In the genomic region with DNA sequence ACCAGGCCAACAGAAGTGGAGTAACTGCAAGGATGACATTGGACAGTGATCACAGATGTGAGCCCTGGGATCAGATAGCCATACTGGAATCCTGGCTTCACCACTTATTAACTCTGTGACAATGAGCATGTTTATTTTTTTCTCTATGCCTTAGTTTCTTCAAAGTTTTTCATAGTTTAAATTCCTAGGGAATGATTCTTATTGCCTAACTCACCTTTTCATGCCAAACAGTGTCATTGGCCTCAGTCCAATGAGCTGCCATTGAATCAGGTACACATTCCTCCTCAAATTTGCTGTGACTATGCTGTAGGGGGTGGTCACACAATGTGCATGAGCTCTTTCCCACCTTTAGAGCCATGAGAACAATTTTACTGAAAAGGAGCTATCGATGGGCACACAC, we compare ENCODE assay signal across 22 cellular contexts.
DNase-seq lines count a peak whose midpoint lies in the region; ATAC-seq, FAIRE-seq and TF ChIP-seq lines count a peak whose summit lies in the region.
"Had no signal": no experiment of that assay in that cellular context is flagged by ENCODE, and none has a peak within 500 bp of the region (broad histone marks: within the 10 kb centered on the region; RNA-seq: fewer than 3 reads in every experiment).

No MANE protein-coding gene starts in this region.

- peak; percentile 12 for DNase-seq in HK-2 (ENCODE audit: unreplicated experiment)
- DNase-seq in RWPE1 (ENCODE audit: low spot score) = peak; percentile 7
- DNase-seq in epithelial cell of proximal tubule (ENCODE audit: low read depth) = peak; percentile 13
- DNase-seq in urothelium cell line (ENCODE audit: low spot score) = peak; percentile 3
- DNase-seq in activated CD4-positive, alpha-beta memory T cell treated with anti-CD3 and anti-CD28 coated beads for 36 hours = no peak
- no peak for DNase-seq in cerebellar cortex (ENCODE audit: low spot score)
- no peak for DNase-seq in stimulated activated naive B cell treated with anti-CD40 and anti-IgM and Interleukin-4, amounts not matched to agents 10 μg/mL and 1 μg/mL and 100 μg/mL, for 72 hours
- DNase-seq: BE2C; CD8-positive, alpha-beta memory T cell; KBM-7; MM.1S; NCI-H1048; NCI-H1417 treated with DMSO at 0.1 percent for 48 hours; NCI-H1694 treated with DMSO at 0.1 percent for 48 hours; NCI-H2081; NCI-H2227 treated with DMSO at 0.1 percent for 48 hours; NCI-H526 treated with DMSO at 0.1 percent for 48 hours; SIG-M5 had no signal

- CTCF ChIA-PET in RWPE1 (lab: Yijun Ruan, JAX) = no interaction called here
- CTCF ChIA-PET in activated CD4-positive, alpha-beta memory T cell treated with anti-CD3 and anti-CD28 coated beads for 36 hours (lab: Charles Lee) = no interaction called here

- no peak overlapping the region for H3K27ac ChIP-seq in RWPE1
- H3K27ac ChIP-seq: SK-N-MC had no signal

- no peak for ATAC-seq in stimulated activated naive B cell treated with anti-CD40 and anti-IgM and Interleukin-4, amounts not matched to agents 10 μg/mL and 1 μg/mL and 100 μg/mL, for 72 hours (replicated peaks)
- ATAC-seq: Panc1 had no signal

- H3K36me3 Mint-ChIP-seq in activated CD4-positive, alpha-beta memory T cell treated with anti-CD3 and anti-CD28 coated beads for 36 hours = no peaks in the 10 kb centered on the region
- H3K36me3 Mint-ChIP-seq in stimulated activated naive B cell treated with anti-CD40 and anti-IgM and Interleukin-4, amounts not matched to agents 10 μg/mL and 1 μg/mL and 100 μg/mL, for 72 hours = no peaks in the 10 kb centered on the region
- H3K36me3 Mint-ChIP-seq: CD14-positive monocyte; CD8-positive, alpha-beta memory T cell had no signal

- H3K27me3 Mint-ChIP-seq in activated CD4-positive, alpha-beta memory T cell treated with anti-CD3 and anti-CD28 coated beads for 36 hours = no peaks in the 10 kb centered on the region
- no peaks in the 10 kb centered on the region for H3K27me3 Mint-ChIP-seq in stimulated activated naive B cell treated with anti-CD40 and anti-IgM and Interleukin-4, amounts not matched to agents 10 μg/mL and 1 μg/mL and 100 μg/mL, for 72 hours

- POLR2A ChIA-PET in RWPE1 (lab: Yijun Ruan, JAX; ENCODE audit: low non-redundant PET) = no interaction called here
- POLR2A ChIA-PET in activated CD4-positive, alpha-beta memory T cell treated with anti-CD3 and anti-CD28 coated beads for 36 hours (lab: Charles Lee) = no interaction called here

- H3K4me1 Mint-ChIP-seq in activated CD4-positive, alpha-beta memory T cell treated with anti-CD3 and anti-CD28 coated beads for 36 hours (ENCODE audit: low read depth) = no peaks in the 10 kb centered on the region
- H3K4me1 Mint-ChIP-seq in stimulated activated naive B cell treated with anti-CD40 and anti-IgM and Interleukin-4, amounts not matched to agents 10 μg/mL and 1 μg/mL and 100 μg/mL, for 72 hours = no peaks in the 10 kb centered on the region
- H3K4me1 Mint-ChIP-seq: CD14-positive monocyte; CD8-positive, alpha-beta memory T cell had no signal

- TF ChIP-seq CTCF in RWPE1 (conservative IDR thresholded peaks at IDR 0.05; ENCODE audit: low read depth) (no peak), epithelial cell of proximal tubule (conservative IDR thresholded peaks at IDR 0.05; ENCODE audit: low read depth, low read length) (no peak)

- intact Hi-C loops in activated CD4-positive, alpha-beta memory T cell treated with anti-CD3 and anti-CD28 coated beads for 36 hours (cut with micrococcal nuclease) = no loop called here

- H3K4me3 ChIP-seq in epithelial cell of proximal tubule (ENCODE audit: low read depth, low read length) = no peak overlapping the region
- H3K4me3 ChIP-seq: SK-N-MC had no signal

- no peak overlapping the region for H3K27ac Mint-ChIP-seq in activated CD4-positive, alpha-beta memory T cell treated with anti-CD3 and anti-CD28 coated beads for 36 hours
- no peak overlapping the region for H3K27ac Mint-ChIP-seq in stimulated activated naive B cell treated with anti-CD40 and anti-IgM and Interleukin-4, amounts not matched to agents 10 μg/mL and 1 μg/mL and 100 μg/mL, for 72 hours
- H3K27ac Mint-ChIP-seq: CD14-positive monocyte; CD8-positive, alpha-beta memory T cell had no signal

- no peak for FAIRE-seq in urothelium cell line (lab: Jason Lieb, UNC)
- FAIRE-seq: GM19239 had no signal

- peaks cover 12% of the 10 kb centered on the region for H3K9me3 Mint-ChIP-seq in activated CD4-positive, alpha-beta memory T cell treated with anti-CD3 and anti-CD28 coated beads for 36 hours
- H3K9me3 Mint-ChIP-seq in stimulated activated naive B cell treated with anti-CD40 and anti-IgM and Interleukin-4, amounts not matched to agents 10 μg/mL and 1 μg/mL and 100 μg/mL, for 72 hours = peaks cover 5% of the 10 kb centered on the region in 2 donors

- H3K4me3 Mint-ChIP-seq in activated CD4-positive, alpha-beta memory T cell treated with anti-CD3 and anti-CD28 coated beads for 36 hours = no peak overlapping the region
- H3K4me3 Mint-ChIP-seq in stimulated activated naive B cell treated with anti-CD40 and anti-IgM and Interleukin-4, amounts not matched to agents 10 μg/mL and 1 μg/mL and 100 μg/mL, for 72 hours = no peak overlapping the region
- H3K4me3 Mint-ChIP-seq: CD14-positive monocyte; CD8-positive, alpha-beta memory T cell had no signal

Comparison
In these comparisons a context has a peak if more than half of its experiments do, and no peak if none do; other contexts are left out.
1. DNase-seq: peak in HK-2 (single experiment), RWPE1 (single experiment), epithelial cell of proximal tubule (single experiment) and urothelium cell line (single experiment); none in activated CD4-positive, alpha-beta memory T cell treated with anti-CD3 and anti-CD28 coated beads for 36 hours (single experiment), cerebellar cortex (single experiment) and stimulated activated naive B cell treated with anti-CD40 and anti-IgM and Interleukin-4, amounts not matched to agents 10 μg/mL and 1 μg/mL and 100 μg/mL, for 72 hours (single experiment).